Comparison of ENCODE assay signal across 20 cellular contexts in genomic region chr11:46679252-46680163, GRCh38. TPM values are rescaled to one million over a fixed set of nuclear protein-coding genes. Genes with fewer than 3 reads are reported as not detected.
DNase-seq lines count a peak whose midpoint lies in the region; ATAC-seq and TF ChIP-seq lines count a peak whose summit lies in the region.
"Had no signal": no experiment of that assay in that cellular context is flagged by ENCODE, and none has a peak within 500 bp of the region (broad histone marks: within the 10 kb centered on the region; RNA-seq: fewer than 3 reads in every experiment).

No MANE protein-coding gene starts in this region.

- H3K4me1 ChIP-seq in heart left ventricle (peaks cover 2 to 49% (median 41%) of the 10 kb centered on the region in 12 donors), neutrophil (ENCODE audit: control insufficient read depth in 1 of 2, insufficient read depth in 1 of 2, low read depth in 1 of 2, low read length in 1 of 2) (peaks cover 41 to 42% of the 10 kb centered on the region in 2 experiments), upper lobe of right lung (peaks cover 21% of the 10 kb centered on the region)

- H3K4me3 ChIP-seq in heart left ventricle (no peak overlapping the region), neutrophil (ENCODE audit: low read depth in 1 of 2, low read length in 1 of 2) (no peak overlapping the region), upper lobe of right lung (no peak overlapping the region)

- peak; percentile 30 for DNase-seq in Right ventricle myocardium inferior (ENCODE audit: missing footprints)
- no peak for DNase-seq in heart left ventricle
- DNase-seq in central memory CD8-positive, alpha-beta T cell (ENCODE audit: low spot score in 2 of 2) = no peak
- DNase-seq in upper lobe of right lung = peak; percentile 55
- no peak for DNase-seq in progenitor cell of endocrine pancreas (ENCODE audit: low spot score, unreplicated experiment)
- DNase-seq in NOMO-1 (lab: John Stamatoyannopoulos, UW; ENCODE audit: unreplicated experiment in 2 of 2) = no peak
- DNase-seq in SIG-M5 (lab: John Stamatoyannopoulos, UW) = no peak
- DNase-seq: DMS79; KG1; NCI-H1105; NCI-H146; NCI-H2029; NCI-H226; NCI-H524; NCI-H774; NK-92 treated with Interleukin-12 subunit alpha and Interleukin-12 subunit beta, amount 100 ng/mL, for 24 hours had no signal

- 88 to 91% (median 90%) methylated on average over 17 to 26 of the region's 26 CpGs for WGBS in heart left ventricle, 4 donors

- H3K9me3 ChIP-seq in heart left ventricle = no peaks in the 10 kb centered on the region
- H3K9me3 ChIP-seq in neutrophil = no peaks in the 10 kb centered on the region
- H3K9me3 ChIP-seq in upper lobe of right lung = no peaks in the 10 kb centered on the region

- peak overlapping the region; percentile 76 for H3K27ac Mint-ChIP-seq in central memory CD8-positive, alpha-beta T cell (ENCODE audit: low read depth)
- no peak overlapping the region for H3K27ac Mint-ChIP-seq in progenitor cell of endocrine pancreas

- H3K36me3 ChIP-seq in heart left ventricle = peaks cover 0 to 83% (median 58%) of the 10 kb centered on the region in 9 donors
- peaks cover 66% of the 10 kb centered on the region for H3K36me3 ChIP-seq in neutrophil
- peaks cover 59% of the 10 kb centered on the region for H3K36me3 ChIP-seq in upper lobe of right lung

- H3K27me3 ChIP-seq in heart left ventricle (no peaks in the 10 kb centered on the region), neutrophil (no peaks in the 10 kb centered on the region), upper lobe of right lung (no peaks in the 10 kb centered on the region)

- no peak for TF ChIP-seq POLR2A in heart left ventricle (IDR thresholded peaks at IDR 0.05)

- H3K27me3 Mint-ChIP-seq in central memory CD8-positive, alpha-beta T cell = no peaks in the 10 kb centered on the region
- no peaks in the 10 kb centered on the region for H3K27me3 Mint-ChIP-seq in progenitor cell of endocrine pancreas

- peaks cover 13% of the 10 kb centered on the region for H3K4me1 Mint-ChIP-seq in central memory CD8-positive, alpha-beta T cell
- peaks cover 4% of the 10 kb centered on the region for H3K4me1 Mint-ChIP-seq in progenitor cell of endocrine pancreas (ENCODE audit: low read depth)

- H3K27ac ChIP-seq in heart left ventricle (peak overlapping the region in 1 of 12 donors; percentile 43), neutrophil (peak overlapping the region; percentile 96), upper lobe of right lung (no peak overlapping the region)

- TF ChIP-seq CTCF in heart left ventricle (IDR thresholded peaks at IDR 0.05) = no peak
- no peak for TF ChIP-seq CTCF in neutrophil (IDR thresholded peaks at IDR 0.05)
- no peak for TF ChIP-seq CTCF in upper lobe of right lung (IDR thresholded peaks at IDR 0.05)
- no peak for TF ChIP-seq CTCF in progenitor cell of endocrine pancreas (IDR thresholded peaks at IDR 0.05; ENCODE audit: unreplicated experiment)

- peaks cover 38% of the 10 kb centered on the region for H3K36me3 Mint-ChIP-seq in central memory CD8-positive, alpha-beta T cell (ENCODE audit: insufficient read depth)
- H3K36me3 Mint-ChIP-seq in progenitor cell of endocrine pancreas (ENCODE audit: insufficient read depth) = peaks cover 7% of the 10 kb centered on the region

- intact Hi-C loops in Right ventricle myocardium inferior (cut with DNase I) (no loop called here), heart left ventricle (cut with DNase I) (loop anchor here in 1 of 10 donors (5.0 kb wide), 1 partner anchor 62 kb away; the partner anchor contains the start of genes ATG13 and HARBI1), upper lobe of right lung (cut with DNase I) (no loop called here)

- no peak overlapping the region for H3K4me3 Mint-ChIP-seq in central memory CD8-positive, alpha-beta T cell
- no peak overlapping the region for H3K4me3 Mint-ChIP-seq in progenitor cell of endocrine pancreas (ENCODE audit: low read depth)

- ATAC-seq in Right ventricle myocardium inferior (no peak), heart left ventricle (no peak), upper lobe of right lung (no peak)
- ATAC-seq in central memory CD8-positive, alpha-beta T cell (replicated peaks; ENCODE audit: extremely low read depth, poor library complexity, severe bottlenecking) = no peak
- ATAC-seq: Panc1 had no signal

- no peaks in the 10 kb centered on the region for H3K9me3 Mint-ChIP-seq in central memory CD8-positive, alpha-beta T cell
- H3K9me3 Mint-ChIP-seq in progenitor cell of endocrine pancreas (ENCODE audit: low read depth) = no peaks in the 10 kb centered on the region

RNA-seq across cellular contexts. Expression of gene ARHGAP1, which starts 20.9 kb away (rescaled TPM):
- total RNA-seq in Right ventricle myocardium inferior (68.4 TPM), heart left ventricle (100 to 1,000 TPM in 4 of 9 donors, 10 to 100 TPM in 5; 57.5 to 309 (median 78.9) TPM), upper lobe of right lung (62.8 TPM), progenitor cell of endocrine pancreas (39.0 and 39.8 TPM in 2 replicates)
- 10 to 100 TPM; 38.8 to 58.0 TPM for polyA plus RNA-seq in heart left ventricle

RNA-seq across cellular contexts. Expression of gene ZNF408, which starts 21.3 kb away (rescaled TPM):
- 6.0 TPM for total RNA-seq in Right ventricle myocardium inferior
- 1 to 10 TPM; 5.3 to 10.0 (median 7.1) TPM for total RNA-seq in heart left ventricle
- polyA plus RNA-seq in heart left ventricle = 1 to 10 TPM; 5.6 to 8.5 TPM
- 9.3 TPM for total RNA-seq in upper lobe of right lung
- 11.6 and 13.7 TPM in 2 replicates for total RNA-seq in progenitor cell of endocrine pancreas

RNA-seq across cellular contexts. Expression of gene F2, which starts 39.5 kb away (rescaled TPM):
- not detected for total RNA-seq in Right ventricle myocardium inferior
- total RNA-seq in heart left ventricle = under 1 TPM in 2 of 9 donors, not detected in 7; 0.17 to 0.18 TPM
- polyA plus RNA-seq in heart left ventricle = under 1 TPM in 1 of 2 donors, not detected in 1; 0.08 TPM
- total RNA-seq in upper lobe of right lung = not detected
- 21.8 and 22.8 TPM in 2 replicates for total RNA-seq in progenitor cell of endocrine pancreas
- total RNA-seq: A172 had no signal
- polyA plus RNA-seq: AG04450 had no signal

Comparison
In these comparisons a context has a peak if more than half of its experiments do, and no peak if none do; other contexts are left out.
1. DNase-seq: peak in Right ventricle myocardium inferior (single experiment) and upper lobe of right lung (single experiment); none in heart left ventricle (0 of 5), central memory CD8-positive, alpha-beta T cell (0 of 2), progenitor cell of endocrine pancreas (single experiment), NOMO-1 (0 of 2) and SIG-M5 (single experiment).
2. RNA of gene F2, which starts 39.5 kb away (total RNA-seq): 21.8 to 22.8 TPM in progenitor cell of endocrine pancreas; not detected in upper lobe of right lung (single experiment), 0.17 to 0.18 TPM in heart left ventricle and not detected in Right ventricle myocardium inferior (single experiment); every median in the first group is over 10 times any median in the second.